1 cellular context compared by ENCODE assay signal in genomic region chr2:196131384-196131861, GRCh38.
TF ChIP-seq lines count a peak whose summit lies in the region.

No MANE protein-coding gene starts in this region.

TF ChIP-seq in K562, 482 proteins besides CTCF, POLR2A, EP300 and RAD21 (continued from another document):
- TF ChIP-seq YY1 (IDR thresholded peaks at IDR 0.05; ENCODE audit: borderline replicate concordance in 1 of 3, control insufficient read depth in 1 of 3, extremely low read depth in 1 of 3, insufficient read depth in 3 of 3, insufficient read length in 1 of 3, insufficient replicate concordance in 2 of 3, low read depth in 1 of 3, low read length in 2 of 3) (no peak), EP400 (IDR thresholded peaks at IDR 0.05) (0 out of 2 replicates have a peak, but pooled peaks have one; percentile 39), TCF7 (IDR thresholded peaks at IDR 0.05; ENCODE audit: borderline replicate concordance) (no peak), MBD2 (IDR thresholded peaks at IDR 0.05; ENCODE audit: borderline replicate concordance, low read depth) (no peak), FOXK2 (conservative IDR thresholded peaks at IDR 0.05 in 1 of 2, IDR thresholded peaks at IDR 0.05 in 1 of 2; ENCODE audit: low read depth in 2 of 2) (no peak), E2F6 (IDR thresholded peaks at IDR 0.05; ENCODE audit: borderline replicate concordance in 1 of 2, extremely low read depth in 1 of 2, insufficient read depth in 1 of 2, insufficient read length in 1 of 2, low read depth in 1 of 2, low read length in 1 of 2, poor library complexity in 1 of 2, severe bottlenecking in 1 of 2) (no peak), ADNP (tag; IDR thresholded peaks at IDR 0.05) (no peak)
